ENCODE assay signal across 1 cellular context in the genomic region with DNA sequence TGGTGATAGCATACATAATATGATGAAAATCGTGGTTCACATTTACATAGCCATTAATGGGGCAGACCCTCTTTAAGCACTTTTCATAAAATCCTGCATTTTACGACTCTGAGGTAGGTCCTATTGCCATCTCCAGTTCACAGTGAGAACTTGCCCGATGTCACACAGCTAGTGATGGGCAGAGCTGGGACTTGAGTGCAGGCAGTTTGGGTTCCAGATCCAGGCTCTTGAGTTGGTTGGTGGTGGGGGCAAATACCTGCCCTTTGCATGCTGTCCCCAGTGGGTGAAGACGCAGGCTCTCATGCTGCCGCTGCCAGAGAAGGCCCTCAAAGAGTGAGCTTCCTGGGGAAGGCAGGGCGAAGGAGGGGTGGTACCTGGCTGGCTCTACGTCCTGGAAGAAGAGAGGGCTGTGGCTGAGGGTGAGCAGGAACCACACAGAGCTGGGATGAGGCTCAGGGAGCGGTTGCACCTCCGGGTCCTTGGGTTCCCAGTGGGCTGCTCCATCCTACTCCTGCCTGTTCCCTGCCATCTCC.
TF ChIP-seq lines count a peak whose summit lies in the region.

No MANE protein-coding gene starts in this region.

TF ChIP-seq in IMR-90, 13 proteins besides CTCF, POLR2A, EP300 and RAD21:
- TF ChIP-seq FOS (IDR thresholded peaks at IDR 0.05; ENCODE audit: low read depth, low read length) (no peak), MAZ (IDR thresholded peaks at IDR 0.05; ENCODE audit: borderline replicate concordance, low read depth, low read length) (no peak), NFE2L2 (IDR thresholded peaks at IDR 0.05; ENCODE audit: low read depth, low read length) (no peak), MAFK (IDR thresholded peaks at IDR 0.05; ENCODE audit: low read depth, low read length) (no peak)
- TF ChIP-seq, protein P1, sequence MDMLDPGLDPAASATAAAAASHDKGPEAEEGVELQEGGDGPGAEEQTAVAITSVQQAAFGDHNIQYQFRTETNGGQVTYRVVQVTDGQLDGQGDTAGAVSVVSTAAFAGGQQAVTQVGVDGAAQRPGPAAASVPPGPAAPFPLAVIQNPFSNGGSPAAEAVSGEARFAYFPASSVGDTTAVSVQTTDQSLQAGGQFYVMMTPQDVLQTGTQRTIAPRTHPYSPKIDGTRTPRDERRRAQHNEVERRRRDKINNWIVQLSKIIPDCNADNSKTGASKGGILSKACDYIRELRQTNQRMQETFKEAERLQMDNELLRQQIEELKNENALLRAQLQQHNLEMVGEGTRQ (IDR thresholded peaks at IDR 0.05; ENCODE audit: low read depth, low read length), result no peak
